ENCODE assay signal across 8 cellular contexts in the genomic region with DNA sequence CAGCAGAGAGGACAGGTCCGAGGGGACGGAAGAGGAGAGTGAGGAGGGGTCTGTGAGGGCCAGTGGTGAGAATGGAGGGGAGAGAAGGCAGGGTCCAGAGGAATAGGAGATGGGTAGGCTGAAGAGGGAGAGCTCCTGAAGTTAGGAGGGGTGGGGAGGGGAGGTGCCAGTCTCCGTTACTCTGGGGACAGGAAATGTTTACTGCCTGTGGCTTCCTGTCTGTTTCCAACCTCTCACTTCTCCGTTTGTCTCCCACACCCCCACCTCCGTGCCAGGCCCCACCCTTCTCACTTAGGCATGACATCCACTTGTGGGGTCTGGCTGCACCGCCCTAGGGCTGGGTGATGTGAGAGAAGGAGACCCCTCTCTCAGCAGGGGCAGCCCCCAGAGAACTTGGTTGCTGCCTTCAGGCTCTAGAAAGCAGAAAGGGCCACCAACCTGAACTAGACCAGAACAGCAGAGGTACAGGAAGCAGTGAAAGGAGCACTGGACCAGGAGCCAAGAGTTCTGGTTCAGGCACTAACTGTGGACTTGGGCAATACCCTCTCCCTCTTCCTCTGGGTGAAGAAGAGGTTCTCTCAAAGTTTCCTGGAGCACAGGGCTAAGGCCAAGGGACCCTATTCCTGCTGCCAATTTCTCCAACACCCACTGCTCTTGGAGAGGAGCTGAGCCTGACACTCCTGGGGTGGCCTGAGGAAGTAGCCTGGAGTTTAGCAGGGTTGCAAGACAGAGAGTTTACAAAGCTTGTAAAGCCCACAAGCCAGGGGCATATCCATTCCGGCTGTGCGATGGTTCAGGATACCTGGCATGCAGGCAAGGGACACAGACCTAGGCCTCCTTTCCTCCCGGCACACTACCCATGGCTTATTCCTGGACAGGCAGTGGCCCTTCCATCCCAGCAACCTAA. TPM values are rescaled to one million over a fixed set of nuclear protein-coding genes. Genes with fewer than 3 reads are reported as not detected.
DNase-seq lines count a peak whose midpoint lies in the region; ATAC-seq and TF ChIP-seq lines count a peak whose summit lies in the region.

No MANE protein-coding gene starts in this region.

- H3K4me3 Mint-ChIP-seq in glutamatergic neuron (ENCODE audit: unreplicated experiment) = no peak overlapping the region

- H3K27ac ChIP-seq in layer of hippocampus (ENCODE audit: low read depth, low read length) = peak overlapping the region; percentile 35

- TF ChIP-seq CTCF in glutamatergic neuron (IDR thresholded peaks at IDR 0.05; ENCODE audit: partially characterized antibody, unreplicated experiment) = no peak

- H3K27me3 ChIP-seq in layer of hippocampus (ENCODE audit: control insufficient read depth, insufficient read depth, low read length) = no peaks in the 10 kb centered on the region

- peaks cover 5% of the 10 kb centered on the region for H3K36me3 Mint-ChIP-seq in glutamatergic neuron (ENCODE audit: unreplicated experiment)

- peak; percentile 58 for ATAC-seq in GM19395 (IDR thresholded peaks at IDR 0.05; ENCODE audit: unreplicated experiment)
- ATAC-seq in GM19035 (IDR thresholded peaks at IDR 0.05; ENCODE audit: unreplicated experiment) = no peak

- DNase-seq in SIG-M5 (lab: John Stamatoyannopoulos, UW) (peak; percentile 33), SK-N-DZ (ENCODE audit: low spot score) (no peak), glutamatergic neuron (no peak)
- DNase-seq in activated naive CD4-positive, alpha-beta T cell treated with Interleukin-2 at 50 U/mL for 16 hours = peak; percentile 69
- peak; percentile 56 to 75 for DNase-seq in stimulated activated CD8-positive, alpha-beta memory T cell treated with anti-CD3 and anti-CD28 coated beads, Interleukin-4, amount 100 ng/mL, for 1 hour (ENCODE audit: low read depth in 2 of 2, low spot score in 1 of 2)

- H3K27ac Mint-ChIP-seq in glutamatergic neuron (ENCODE audit: unreplicated experiment) = no peak overlapping the region

- H3K9me3 Mint-ChIP-seq in glutamatergic neuron (ENCODE audit: unreplicated experiment) = peaks cover 2% of the 10 kb centered on the region

- peaks cover 4% of the 10 kb centered on the region for H3K27me3 Mint-ChIP-seq in glutamatergic neuron (ENCODE audit: unreplicated experiment)

- no peaks in the 10 kb centered on the region for H3K4me1 Mint-ChIP-seq in glutamatergic neuron (ENCODE audit: low read depth, unreplicated experiment)

RNA-seq across cellular contexts. Expression of gene ITGA5, which starts 5.5 kb away (rescaled TPM):
- polyA plus RNA-seq in SK-N-DZ (2014; cell fraction: cytosol; rRNA removed) = 0.05 TPM in 1 of 2 replicates, not detected in the other
- polyA plus RNA-seq in SK-N-DZ (2014; cell fraction: nucleus; rRNA removed) = 0.05 and 0.12 TPM in 2 replicates
- total RNA-seq in glutamatergic neuron (ENCODE audit: unreplicated experiment) = 1.8 TPM

RNA-seq across cellular contexts. Expression of gene ZNF385A, which starts 29.0 kb away (rescaled TPM):
- polyA plus RNA-seq in SK-N-DZ (2014; cell fraction: cytosol; rRNA removed) = 19.5 and 30.2 TPM in 2 replicates
- 7.6 and 21.2 TPM in 2 replicates for polyA plus RNA-seq in SK-N-DZ (2014; cell fraction: nucleus; rRNA removed)
- total RNA-seq in glutamatergic neuron (ENCODE audit: unreplicated experiment) = 26.6 TPM

RNA-seq across cellular contexts. Expression of gene GPR84, which starts 49.3 kb away (rescaled TPM):
- polyA plus RNA-seq in SK-N-DZ (2014; cell fraction: cytosol; rRNA removed) = not detected in 2 replicates
- not detected in 2 replicates for polyA plus RNA-seq in SK-N-DZ (2014; cell fraction: nucleus; rRNA removed)
- not detected for total RNA-seq in glutamatergic neuron (ENCODE audit: unreplicated experiment)

RNA-seq across cellular contexts. Expression of gene GTSF1, which starts 59.9 kb away (rescaled TPM):
- 182 and 238 TPM in 2 replicates for polyA plus RNA-seq in SK-N-DZ (2014; cell fraction: cytosol; rRNA removed)
- polyA plus RNA-seq in SK-N-DZ (2014; cell fraction: nucleus; rRNA removed) = 127 and 151 TPM in 2 replicates
- not detected for total RNA-seq in glutamatergic neuron (ENCODE audit: unreplicated experiment)

Comparison
In these comparisons a context has a peak if more than half of its experiments do, and no peak if none do; other contexts are left out.
1. DNase-seq: peak in SIG-M5 (single experiment), activated naive CD4-positive, alpha-beta T cell treated with Interleukin-2 at 50 U/mL for 16 hours (single experiment) and stimulated activated CD8-positive, alpha-beta memory T cell treated with anti-CD3 and anti-CD28 coated beads, Interleukin-4, amount 100 ng/mL, for 1 hour (2 of 2); none in SK-N-DZ (single experiment) and glutamatergic neuron (single experiment).